13 cellular contexts compared by ENCODE assay signal in the genomic region with DNA sequence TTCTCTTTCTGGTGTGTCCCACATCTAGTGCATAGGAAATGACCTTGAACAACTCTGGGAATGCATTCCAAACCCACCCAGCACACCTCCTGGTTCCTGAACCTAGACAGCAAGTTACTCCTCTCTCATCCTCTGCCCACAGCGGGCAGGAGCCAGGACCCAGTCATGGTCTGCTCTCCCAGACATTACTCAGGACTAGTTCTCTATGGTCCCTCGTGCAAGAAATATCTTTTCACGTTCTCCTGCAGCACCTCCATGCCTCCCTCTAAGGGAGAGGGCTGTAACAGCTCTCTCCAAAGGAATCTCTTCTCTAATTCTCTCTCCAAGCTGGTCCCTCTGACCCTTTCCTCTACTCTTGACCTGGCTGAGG. TPM values are rescaled to one million over a fixed set of nuclear protein-coding genes. Genes with fewer than 3 reads are reported as not detected.
DNase-seq lines count a peak whose midpoint lies in the region; ATAC-seq and TF ChIP-seq lines count a peak whose summit lies in the region.
"Had no signal": no experiment of that assay in that cellular context is flagged by ENCODE, and none has a peak within 500 bp of the region (broad histone marks: within the 10 kb centered on the region; RNA-seq: fewer than 3 reads in every experiment).

No MANE protein-coding gene starts in this region.

- H3K4me3 Mint-ChIP-seq in activated CD4-positive, alpha-beta T cell treated with anti-CD3 and anti-CD28 coated beads, Interleukin-2, amount 10 ng/mL, durations not matched to agents 24 days and 14 days: no peak overlapping the region
- H3K4me3 Mint-ChIP-seq in neural progenitor cell (no peak overlapping the region), WTC11 (no peak overlapping the region)
- H3K4me3 Mint-ChIP-seq: T-cell had no signal

- peaks cover 10% of the 10 kb centered on the region for H3K4me1 ChIP-seq in neural progenitor cell
- peaks cover 60% of the 10 kb centered on the region for H3K4me1 ChIP-seq in vagina

- H3K9me3 ChIP-seq in neural progenitor cell (ENCODE audit: low read depth) (no peaks in the 10 kb centered on the region), vagina (no peaks in the 10 kb centered on the region)

- H4K20me1 ChIP-seq in neural progenitor cell (ENCODE audit: low read depth): no peaks in the 10 kb centered on the region

- TF ChIP-seq POLR2A in vagina (IDR thresholded peaks at IDR 0.05): no peak

- no peaks in the 10 kb centered on the region for H3F3A ChIP-seq in neural progenitor cell (ENCODE audit: low read depth)

- no peaks in the 10 kb centered on the region for H3K36me3 Mint-ChIP-seq in activated CD4-positive, alpha-beta T cell treated with anti-CD3 and anti-CD28 coated beads, Interleukin-2, amount 10 ng/mL, durations not matched to agents 24 days and 14 days (ENCODE audit: low read depth)
- H3K36me3 Mint-ChIP-seq in neural progenitor cell: peaks cover 1% of the 10 kb centered on the region
- H3K36me3 Mint-ChIP-seq in WTC11: 0 out of 2 replicates have a peak, but pooled peaks cover 3% of the 10 kb centered on the region
- H3K36me3 Mint-ChIP-seq: T-cell had no signal

- TF ChIP-seq CTCF in dorsolateral prefrontal cortex (IDR thresholded peaks at IDR 0.05 in 54 of 56, conservative IDR thresholded peaks at IDR 0.05 in 2 of 56; ENCODE audit: low read depth in 1 of 56, partially characterized antibody in 56 of 56): no peak
- TF ChIP-seq CTCF in neural progenitor cell (IDR thresholded peaks at IDR 0.05): no peak
- TF ChIP-seq CTCF in vagina (IDR thresholded peaks at IDR 0.05): no peak
- no peak for TF ChIP-seq CTCF in WTC11 (IDR thresholded peaks at IDR 0.05)

- POLR2A ChIA-PET in WTC11 (lab: Charles Lee): no interaction called here

- H3K4me3 ChIP-seq in dorsolateral prefrontal cortex (no peak overlapping the region), neural progenitor cell (no peak overlapping the region), vagina (no peak overlapping the region)
- H3K4me3 ChIP-seq: cardiac muscle cell had no signal

- H2AFZ ChIP-seq in neural progenitor cell (replicated peaks): no peak overlapping the region

- H3K36me3 ChIP-seq in neural progenitor cell: no peaks in the 10 kb centered on the region
- no peaks in the 10 kb centered on the region for H3K36me3 ChIP-seq in vagina
- H3K36me3 ChIP-seq: cardiac muscle cell had no signal

- CTCF ChIA-PET in WTC11 (lab: Charles Lee): no interaction called here

- DNase-seq in activated CD4-positive, alpha-beta T cell treated with anti-CD3 and anti-CD28 coated beads, Interleukin-2, amount 10 ng/mL, durations not matched to agents 24 days and 14 days: peak; percentile 50
- DNase-seq in activated CD4-positive, alpha-beta T cell treated with anti-CD3 and anti-CD28 coated beads for 4 hours: no peak
- no peak for DNase-seq in dorsolateral prefrontal cortex
- DNase-seq in neural progenitor cell (ENCODE audit: low spot score): no peak
- DNase-seq in vagina (ENCODE audit: extremely low spot score in 2 of 2): no peak
- no peak for DNase-seq in WTC11 (ENCODE audit: low spot score)
- DNase-seq in amniotic stem cell (lab: John Stamatoyannopoulos, UW): no peak
- DNase-seq: ACHN, DMS 273 treated with DMSO at 0.1 percent for 48 hours, right cardiac atrium, T-cell had no signal

- H3K27ac ChIP-seq in dorsolateral prefrontal cortex: peak overlapping the region in 51 of 59 donors; percentile 2 to 96 (median 89)
- H3K27ac ChIP-seq in neural progenitor cell: no peak overlapping the region
- H3K27ac ChIP-seq in vagina: peak overlapping the region; percentile 96
- H3K27ac ChIP-seq: cardiac muscle cell had no signal

- H3K27me3 ChIP-seq in dorsolateral prefrontal cortex (no peaks in the 10 kb centered on the region), neural progenitor cell (no peaks in the 10 kb centered on the region), vagina (no peaks in the 10 kb centered on the region)
- H3K27me3 ChIP-seq: cardiac muscle cell had no signal

- no peaks in the 10 kb centered on the region for H3K9me3 Mint-ChIP-seq in activated CD4-positive, alpha-beta T cell treated with anti-CD3 and anti-CD28 coated beads, Interleukin-2, amount 10 ng/mL, durations not matched to agents 24 days and 14 days
- H3K9me3 Mint-ChIP-seq in neural progenitor cell (peaks cover 2% of the 10 kb centered on the region), WTC11 (peaks cover 22% of the 10 kb centered on the region)
- H3K9me3 Mint-ChIP-seq: T-cell had no signal

- no peak for ATAC-seq in WTC11
- ATAC-seq in HG03520 (IDR thresholded peaks at IDR 0.05; ENCODE audit: unreplicated experiment): no peak
- ATAC-seq: T-cell had no signal

- peaks cover 2% of the 10 kb centered on the region for H3K27me3 Mint-ChIP-seq in activated CD4-positive, alpha-beta T cell treated with anti-CD3 and anti-CD28 coated beads, Interleukin-2, amount 10 ng/mL, durations not matched to agents 24 days and 14 days
- H3K27me3 Mint-ChIP-seq in neural progenitor cell (ENCODE audit: insufficient read depth, low read depth): peaks cover 6% of the 10 kb centered on the region
- H3K27me3 Mint-ChIP-seq in WTC11 (ENCODE audit: low read depth): no peaks in the 10 kb centered on the region

- no peak overlapping the region for H3K4me2 ChIP-seq in neural progenitor cell

- H3K79me2 ChIP-seq in neural progenitor cell (ENCODE audit: low read depth): no peaks in the 10 kb centered on the region

- H3K4me1 Mint-ChIP-seq in activated CD4-positive, alpha-beta T cell treated with anti-CD3 and anti-CD28 coated beads, Interleukin-2, amount 10 ng/mL, durations not matched to agents 24 days and 14 days: peaks cover 27% of the 10 kb centered on the region
- H3K4me1 Mint-ChIP-seq in neural progenitor cell (peaks cover 55% of the 10 kb centered on the region), WTC11 (peaks cover 15% of the 10 kb centered on the region)
- H3K4me1 Mint-ChIP-seq: T-cell had no signal

- no peak overlapping the region for H3K9ac ChIP-seq in neural progenitor cell

- H3K27ac Mint-ChIP-seq in activated CD4-positive, alpha-beta T cell treated with anti-CD3 and anti-CD28 coated beads, Interleukin-2, amount 10 ng/mL, durations not matched to agents 24 days and 14 days: no peak overlapping the region
- H3K27ac Mint-ChIP-seq in neural progenitor cell: peak overlapping the region; percentile 76
- no peak overlapping the region for H3K27ac Mint-ChIP-seq in WTC11
- H3K27ac Mint-ChIP-seq: T-cell had no signal

- intact Hi-C loops in activated CD4-positive, alpha-beta T cell treated with anti-CD3 and anti-CD28 coated beads, Interleukin-2, amount 10 ng/mL, durations not matched to agents 24 days and 14 days (cut with micrococcal nuclease): loop anchor here (2.0 to 10.0 kb wide), 6 partner anchors 105 to 1432 kb away; partner anchors contain the start of gene RAB38
- intact Hi-C loops in dorsolateral prefrontal cortex (cut with DNase I): no loop called here
- intact Hi-C loops in vagina (cut with DNase I): no loop called here

TF ChIP-seq in WTC11, 78 proteins besides CTCF, POLR2A, EP300 and RAD21 (continues in another document):
- TF ChIP-seq, protein P1, sequence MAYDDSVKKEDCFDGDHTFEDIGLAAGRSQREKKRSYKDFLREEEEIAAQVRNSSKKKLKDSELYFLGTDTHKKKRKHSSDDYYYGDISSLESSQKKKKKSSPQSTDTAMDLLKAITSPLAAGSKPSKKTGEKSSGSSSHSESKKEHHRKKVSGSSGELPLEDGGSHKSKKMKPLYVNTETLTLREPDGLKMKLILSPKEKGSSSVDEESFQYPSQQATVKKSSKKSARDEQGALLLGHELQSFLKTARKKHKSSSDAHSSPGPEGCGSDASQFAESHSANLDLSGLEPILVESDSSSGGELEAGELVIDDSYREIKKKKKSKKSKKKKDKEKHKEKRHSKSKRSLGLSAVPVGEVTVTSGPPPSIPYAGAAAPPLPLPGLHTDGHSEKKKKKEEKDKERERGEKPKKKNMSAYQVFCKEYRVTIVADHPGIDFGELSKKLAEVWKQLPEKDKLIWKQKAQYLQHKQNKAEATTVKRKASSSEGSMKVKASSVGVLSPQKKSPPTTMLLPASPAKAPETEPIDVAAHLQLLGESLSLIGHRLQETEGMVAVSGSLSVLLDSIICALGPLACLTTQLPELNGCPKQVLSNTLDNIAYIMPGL (CRISPR knock-in tag; IDR thresholded peaks at IDR 0.05): no peak
- TF ChIP-seq AFF4 (CRISPR knock-in tag; IDR thresholded peaks at IDR 0.05; ENCODE audit: borderline replicate concordance) (no peak), TEAD4 (CRISPR knock-in tag; IDR thresholded peaks at IDR 0.05) (no peak), ZNF263 (CRISPR knock-in tag; IDR thresholded peaks at IDR 0.05; ENCODE audit: low read depth) (no peak), FOXJ3 (CRISPR knock-in tag; IDR thresholded peaks at IDR 0.05; ENCODE audit: borderline replicate concordance) (no peak)

RNA-seq across cellular contexts. Expression of gene PRSS23, which starts 57.9 kb away (rescaled TPM):
- 37.8 and 43.9 TPM in 2 replicates for total RNA-seq in activated CD4-positive, alpha-beta T cell treated with anti-CD3 and anti-CD28 coated beads, Interleukin-2, amount 10 ng/mL, durations not matched to agents 24 days and 14 days
- total RNA-seq in dorsolateral prefrontal cortex (10 to 100 TPM in 93 of 120 experiments, 1 to 10 TPM in 27; 5.7 to 31.6 (median 13.1) TPM), neural progenitor cell (ENCODE audit: low replicate concordance) (266 and 282 TPM in 2 replicates), vagina (40.3 TPM), WTC11 (2021) (3.4 to 4.2 TPM (median 3.5 TPM) in 3 replicates)
